21 cellular contexts compared by ENCODE assay signal in genomic region chr1:5425304-5425703, GRCh38.
"Had no signal": no experiment of that assay in that cellular context is flagged by ENCODE, and none has a peak within 500 bp of the region (broad histone marks: within the 10 kb centered on the region; RNA-seq: fewer than 3 reads in every experiment).

No MANE protein-coding gene starts in this region.

- H3K4me1 ChIP-seq: gastroesophageal sphincter, prostate gland, vagina had no signal

- H3K9me3 ChIP-seq: gastroesophageal sphincter, mucosa of descending colon, ovary, prostate gland, spleen, testis, vagina had no signal

- H3K27ac Mint-ChIP-seq: activated B cell treated with CpG ODN at 0.5 μM for 24 hours; activated CD4-positive, alpha-beta T cell treated with anti-CD3 and anti-CD28 coated beads for 36 hours; activated naive CD4-positive, alpha-beta T cell treated with anti-CD3 and anti-CD28 coated beads for 36 hours; activated naive CD8-positive, alpha-beta T cell treated with anti-CD3 and anti-CD28 coated beads, Interleukin-2, amount 10 ng/mL, durations not matched to agents 7 days and 5 days; memory B cell had no signal

- H3K27ac ChIP-seq: cardiac muscle cell, epithelial cell of prostate, gastroesophageal sphincter, ovary, prostate gland, spleen, testis, vagina had no signal

- H3K27me3 ChIP-seq: ovary, testis had no signal

- DNase-seq: activated B cell treated with CpG ODN at 0.5 μM for 24 hours; activated CD4-positive, alpha-beta T cell treated with anti-CD3 and anti-CD28 coated beads for 36 hours; activated CD4-positive, alpha-beta T cell treated with anti-CD3 and anti-CD28 coated beads, Interleukin-2, amount 50 U/mL, for 4 hours; activated CD8-positive, alpha-beta memory T cell treated with anti-CD3 and anti-CD28 coated beads, Interleukin-2, amount 50 U/mL, for 48 hours; activated naive CD4-positive, alpha-beta T cell treated with anti-CD3 and anti-CD28 coated beads for 36 hours; activated naive CD8-positive, alpha-beta T cell treated with anti-CD3 and anti-CD28 coated beads, Interleukin-2, amount 10 ng/mL, durations not matched to agents 7 days and 5 days; activated T-cell treated with anti-CD3 and anti-CD28 coated beads, Interleukin-2, amount 50 U/mL, for 4 hours; amniotic stem cell; left colon; mucosa of descending colon; ovary; spleen; stimulated activated CD4-positive, alpha-beta T cell treated with anti-CD3 and anti-CD28 coated beads, Interleukin-4, amount 100 ng/mL, for 1 hour; stimulated activated naive CD4-positive, alpha-beta T cell; testis had no signal

- H3K4me1 Mint-ChIP-seq: activated B cell treated with CpG ODN at 0.5 μM for 24 hours, memory B cell had no signal

- H3K4me3 ChIP-seq: cardiac muscle cell, gastroesophageal sphincter, mucosa of descending colon, ovary, prostate gland, spleen, testis, vagina had no signal

- ATAC-seq: activated CD4-positive, alpha-beta T cell treated with anti-CD3 and anti-CD28 coated beads for 36 hours; activated T-cell treated with anti-CD3 and anti-CD28 coated beads, Interleukin-2, amount 50 U/mL, for 4 hours; gastroesophageal sphincter; left colon; mucosa of descending colon had no signal

- H3K4me3 Mint-ChIP-seq: activated B cell treated with CpG ODN at 0.5 μM for 24 hours; activated CD4-positive, alpha-beta T cell treated with anti-CD3 and anti-CD28 coated beads for 36 hours; activated naive CD4-positive, alpha-beta T cell treated with anti-CD3 and anti-CD28 coated beads for 36 hours; activated naive CD8-positive, alpha-beta T cell treated with anti-CD3 and anti-CD28 coated beads, Interleukin-2, amount 10 ng/mL, durations not matched to agents 7 days and 5 days; activated T-cell treated with anti-CD3 and anti-CD28 coated beads, Interleukin-2, amount 50 U/mL, for 4 hours; memory B cell had no signal

- H3K36me3 Mint-ChIP-seq: activated naive CD8-positive, alpha-beta T cell treated with anti-CD3 and anti-CD28 coated beads, Interleukin-2, amount 10 ng/mL, durations not matched to agents 7 days and 5 days; memory B cell had no signal

- H3K36me3 ChIP-seq: cardiac muscle cell, gastroesophageal sphincter, ovary, prostate gland, spleen, vagina had no signal

- H3K9me3 Mint-ChIP-seq: activated B cell treated with CpG ODN at 0.5 μM for 24 hours; activated naive CD4-positive, alpha-beta T cell treated with anti-CD3 and anti-CD28 coated beads for 36 hours; activated naive CD8-positive, alpha-beta T cell treated with anti-CD3 and anti-CD28 coated beads, Interleukin-2, amount 10 ng/mL, durations not matched to agents 7 days and 5 days; activated T-cell treated with anti-CD3 and anti-CD28 coated beads, Interleukin-2, amount 50 U/mL, for 4 hours; memory B cell had no signal
